8 cellular contexts compared by ENCODE assay signal in the genomic region with DNA sequence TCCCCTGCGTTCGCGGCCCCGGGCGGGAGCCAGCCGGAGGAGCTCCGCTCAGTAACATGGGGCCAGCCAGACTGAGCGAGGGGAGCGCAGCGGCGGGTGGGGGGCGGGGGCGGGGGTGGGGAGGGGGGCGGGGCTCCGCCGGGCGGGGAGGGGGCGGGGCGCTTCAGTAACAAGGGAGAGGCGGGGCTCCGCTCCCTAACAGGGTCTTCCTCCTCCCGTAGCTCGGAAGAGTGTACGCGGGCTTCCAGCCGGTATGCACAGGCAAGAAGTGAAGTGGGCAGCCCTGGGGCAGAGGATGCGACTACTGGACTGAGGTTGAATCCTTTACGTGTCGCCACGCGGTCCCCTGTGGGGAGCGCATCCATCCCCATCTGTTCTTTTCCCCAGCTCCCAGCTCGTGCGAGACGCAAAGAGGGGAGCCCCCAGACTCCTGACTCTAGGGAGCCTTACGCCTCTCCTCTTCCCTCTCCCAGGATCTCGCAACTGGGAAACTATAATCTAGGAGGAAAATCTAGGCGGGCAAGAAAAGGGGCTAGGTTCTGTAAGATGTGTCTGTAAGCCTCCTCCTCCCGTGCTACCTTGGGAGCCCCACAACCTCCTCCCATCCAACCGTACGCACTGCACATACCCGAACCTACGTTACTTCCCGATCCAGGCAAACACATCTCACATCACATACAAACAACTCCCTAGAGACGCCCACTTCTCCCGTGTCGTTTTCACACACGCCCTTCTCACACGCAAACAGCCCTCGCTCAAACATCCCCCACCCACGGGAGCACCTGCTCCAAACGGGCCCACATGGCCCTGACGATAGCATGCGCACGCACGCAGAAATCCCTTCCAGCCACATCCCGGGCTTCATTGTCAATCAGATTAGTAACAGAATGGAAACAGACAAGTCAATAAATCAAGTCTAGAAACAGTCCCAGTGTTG. TPM values are rescaled to one million over a fixed set of nuclear protein-coding genes. Genes with fewer than 3 reads are reported as not detected.
DNase-seq lines count a peak whose midpoint lies in the region; ATAC-seq and TF ChIP-seq lines count a peak whose summit lies in the region.

SHF (minus strand) TSS at position 73 of the 937 bp plus-strand sequence; CDS start at position 58, 15 bp downstream.

- peaks cover 11 to 27% (median 20%) of the 10 kb centered on the region in 7 donors for H3K4me1 Mint-ChIP-seq in naive thymus-derived CD4-positive, alpha-beta T cell

- H3K4me1 ChIP-seq in esophagus (ENCODE audit: control insufficient read depth in 2 of 2, insufficient read depth in 2 of 2, low read length in 1 of 2) = peaks cover 3 to 8% of the 10 kb centered on the region in 2 donors
- peaks cover 3 to 5% of the 10 kb centered on the region in 2 donors for H3K4me1 ChIP-seq in naive thymus-derived CD4-positive, alpha-beta T cell (ENCODE audit: control insufficient read depth in 2 of 2, insufficient read depth in 2 of 2, low read length in 2 of 2)

- CTCF ChIA-PET in naive thymus-derived CD4-positive, alpha-beta T cell (lab: Charles Lee) = interaction anchor here (0.6 to 0.9 kb wide), 2 partner anchors 17 to 269 kb away, joined by 3 to 4 read pairs; no protein-coding TSS in a partner anchor

- peaks cover 0 to 2% (median 0%) of the 10 kb centered on the region in 11 donors for H3K9me3 Mint-ChIP-seq in naive thymus-derived CD4-positive, alpha-beta T cell

- H3K36me3 ChIP-seq in H7 (replicated peaks; ENCODE audit: control insufficient read depth, insufficient read depth, low read length) (no peaks in the 10 kb centered on the region; the same call in 1 of the 2 replicates), esophagus (ENCODE audit: control insufficient read depth in 2 of 2, insufficient read depth in 2 of 2, low read length in 1 of 2) (no peaks in the 10 kb centered on the region)
- no peaks in the 10 kb centered on the region for H3K36me3 ChIP-seq in naive thymus-derived CD4-positive, alpha-beta T cell (ENCODE audit: control insufficient read depth in 2 of 3, insufficient read depth in 3 of 3, low read length in 3 of 3)

- ATAC-seq in naive thymus-derived CD4-positive, alpha-beta T cell = peak; percentile 81
- ATAC-seq in stimulated activated naive CD8-positive, alpha-beta T cell treated with anti-CD3 and anti-CD28 coated beads, Interleukin-15, Interleukin-2, amounts not matched to agents 100 U/mL and 50 U/mL, for 24 hours = peak; percentile 77

- no peak for DNase-seq in AG09309 (ENCODE audit: low read depth)
- peak; percentile 96 for DNase-seq in H7
- DNase-seq in NCI-H774 (lab: John Stamatoyannopoulos, UW) = peak; percentile 26
- peak; percentile 83 for DNase-seq in activated T-cell treated with anti-CD3 and anti-CD28 coated beads for 4 hours
- peak; percentile 38 to 83 (median 57) for DNase-seq in naive thymus-derived CD4-positive, alpha-beta T cell
- DNase-seq in stimulated activated naive CD8-positive, alpha-beta T cell treated with anti-CD3 and anti-CD28 coated beads, Interleukin-15, Interleukin-2, amounts not matched to agents 100 U/mL and 50 U/mL, for 24 hours = peak; percentile 80
- no peak for DNase-seq in 8988T

- peaks cover 0 to 25% (median 2%) of the 10 kb centered on the region in 5 donors for H3K27me3 Mint-ChIP-seq in naive thymus-derived CD4-positive, alpha-beta T cell

- H3K27me3 ChIP-seq in H7 (ENCODE audit: control insufficient read depth, insufficient read depth, low read length) = peaks cover 11% of the 10 kb centered on the region
- H3K27me3 ChIP-seq in esophagus (ENCODE audit: control insufficient read depth in 1 of 2, insufficient read depth in 2 of 2, low read length in 2 of 2) = no peaks in the 10 kb centered on the region
- no peaks in the 10 kb centered on the region for H3K27me3 ChIP-seq in naive thymus-derived CD4-positive, alpha-beta T cell (ENCODE audit: control insufficient read depth in 2 of 2, insufficient read depth in 2 of 2, low read length in 2 of 2)

- H3K36me3 Mint-ChIP-seq in naive thymus-derived CD4-positive, alpha-beta T cell = no peaks in the 10 kb centered on the region

- H3K27ac ChIP-seq in esophagus (ENCODE audit: low read depth in 2 of 2, low read length in 1 of 2) = peak within 1 kb of the TSS; percentile 51 to 73
- H3K27ac ChIP-seq in naive thymus-derived CD4-positive, alpha-beta T cell (ENCODE audit: low read depth, low read length) = peak within 1 kb of the TSS; percentile 92

- POLR2A ChIA-PET in naive thymus-derived CD4-positive, alpha-beta T cell (lab: Charles Lee) = interaction anchor here (0.6 to 13.0 kb wide), 4 partner anchors 13 to 761 kb away, joined by 3 to 177 read pairs (median 4); partner anchors contain the start of gene CTDSPL2

- H3K27ac Mint-ChIP-seq in naive thymus-derived CD4-positive, alpha-beta T cell = peak within 1 kb of the TSS; percentile 77 to 95 (median 89)

- no peak for TF ChIP-seq CTCF in AG09309 (IDR thresholded peaks at IDR 0.05; ENCODE audit: control insufficient read depth, insufficient read depth, low read depth, low read length, missing control alignments)

- intact Hi-C loops in naive thymus-derived CD4-positive, alpha-beta T cell (cut with micrococcal nuclease) = loop anchor here (1.0 kb wide), 3 partner anchors 10 to 70 kb away; no protein-coding TSS in a partner anchor

- H3K4me3 ChIP-seq in AG09309 (ENCODE audit: control insufficient read depth, low read depth, low read length) (peak within 1 kb of the TSS; percentile 55), H7 (ENCODE audit: insufficient read depth, low read depth, low read length) (peak within 1 kb of the TSS; percentile 72), esophagus (ENCODE audit: low read depth in 1 of 2, low read length in 2 of 2) (peak within 1 kb of the TSS; percentile 53 to 59)
- H3K4me3 ChIP-seq in naive thymus-derived CD4-positive, alpha-beta T cell (ENCODE audit: low read length) = peak within 1 kb of the TSS; percentile 76

- WGBS in esophagus, 2 donors = 1% methylated on average over 37 to 53 of the region's 57 CpGs

- H3K4me3 Mint-ChIP-seq in naive thymus-derived CD4-positive, alpha-beta T cell = peak within 1 kb of the TSS; percentile 84 to 97 (median 92)

- no peaks in the 10 kb centered on the region for H3K9me3 ChIP-seq in esophagus (ENCODE audit: control insufficient read depth in 2 of 2, insufficient read depth in 1 of 2, low read depth in 1 of 2, low read length in 1 of 2)
- H3K9me3 ChIP-seq in naive thymus-derived CD4-positive, alpha-beta T cell (ENCODE audit: control insufficient read depth in 2 of 3, low read length in 3 of 3) = no peaks in the 10 kb centered on the region

RNA-seq across cellular contexts. Expression of gene SHF, which starts in this region (rescaled TPM):
- total RNA-seq in H7 (2014; rRNA removed; shearing (Covaris generic)) = 40.0 and 56.4 TPM in 2 replicates
- 1 to 10 TPM; 2.1 to 2.4 TPM for polyA plus RNA-seq in esophagus
- total RNA-seq in naive thymus-derived CD4-positive, alpha-beta T cell = 1 to 10 TPM; 3.5 to 8.7 (median 6.2) TPM
- polyA plus RNA-seq in naive thymus-derived CD4-positive, alpha-beta T cell = 1 to 10 TPM; 2.5 to 3.0 TPM

Comparison
In these comparisons a context has a peak if more than half of its experiments do, and no peak if none do; other contexts are left out.
1. DNase-seq: peak in H7 (single experiment), NCI-H774 (single experiment), activated T-cell treated with anti-CD3 and anti-CD28 coated beads for 4 hours (single experiment), naive thymus-derived CD4-positive, alpha-beta T cell (9 of 9) and stimulated activated naive CD8-positive, alpha-beta T cell treated with anti-CD3 and anti-CD28 coated beads, Interleukin-15, Interleukin-2, amounts not matched to agents 100 U/mL and 50 U/mL, for 24 hours (single experiment); none in AG09309 (single experiment) and 8988T (single experiment).
2. Peak in every context shown above with its lines, with median percentiles within 50 percentile points of each other: H3K4me3 ChIP-seq.